1 cellular context compared by ENCODE assay signal in the genomic region with DNA sequence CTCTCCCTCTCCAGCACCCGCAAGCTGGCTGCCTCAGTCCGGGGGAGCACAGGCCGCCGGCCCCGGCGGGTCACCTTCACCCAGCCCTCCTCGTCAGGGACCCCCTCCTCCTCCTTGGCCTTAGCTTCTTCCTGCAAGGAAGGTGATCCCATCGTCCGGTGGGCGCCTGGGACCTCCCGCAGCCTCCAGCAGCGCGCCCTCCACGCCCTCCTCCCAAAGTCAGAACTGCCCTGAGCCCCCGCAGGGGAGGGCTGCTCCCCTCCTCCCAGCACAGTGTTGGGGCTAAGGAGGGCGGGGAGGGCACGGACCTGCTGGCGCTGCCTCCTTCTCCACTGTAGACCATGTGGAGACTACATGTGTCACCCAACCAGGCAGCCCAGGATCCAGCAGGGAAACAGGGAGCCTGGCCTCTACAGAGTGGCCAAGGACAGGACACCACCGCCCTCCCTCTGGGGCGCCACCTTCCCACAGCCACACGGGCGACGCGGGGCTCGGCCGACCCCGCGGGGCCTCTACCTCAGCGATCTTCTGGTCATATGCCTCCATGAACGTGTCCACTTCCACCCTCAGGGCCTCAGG. TPM values are rescaled to one million over a fixed set of nuclear protein-coding genes. Genes with fewer than 3 reads are reported as not detected.
"Had no signal": no experiment of that assay in that cellular context is flagged by ENCODE, and none has a peak within 500 bp of the region (broad histone marks: within the 10 kb centered on the region; RNA-seq: fewer than 3 reads in every experiment).

No MANE protein-coding gene starts in this region.

RNA-seq across cellular contexts. Expression of a gene that starts 22.3 kb away (rescaled TPM):
- total RNA-seq: natural killer cell treated with Interleukin-12 subunit alpha and Interleukin-12 subunit beta and Interleukin-15 and Interleukin-18, amount 100 ng/mL, for 72 hours had no signal
